Comparison of ENCODE assay signal across 13 cellular contexts in the genomic region with DNA sequence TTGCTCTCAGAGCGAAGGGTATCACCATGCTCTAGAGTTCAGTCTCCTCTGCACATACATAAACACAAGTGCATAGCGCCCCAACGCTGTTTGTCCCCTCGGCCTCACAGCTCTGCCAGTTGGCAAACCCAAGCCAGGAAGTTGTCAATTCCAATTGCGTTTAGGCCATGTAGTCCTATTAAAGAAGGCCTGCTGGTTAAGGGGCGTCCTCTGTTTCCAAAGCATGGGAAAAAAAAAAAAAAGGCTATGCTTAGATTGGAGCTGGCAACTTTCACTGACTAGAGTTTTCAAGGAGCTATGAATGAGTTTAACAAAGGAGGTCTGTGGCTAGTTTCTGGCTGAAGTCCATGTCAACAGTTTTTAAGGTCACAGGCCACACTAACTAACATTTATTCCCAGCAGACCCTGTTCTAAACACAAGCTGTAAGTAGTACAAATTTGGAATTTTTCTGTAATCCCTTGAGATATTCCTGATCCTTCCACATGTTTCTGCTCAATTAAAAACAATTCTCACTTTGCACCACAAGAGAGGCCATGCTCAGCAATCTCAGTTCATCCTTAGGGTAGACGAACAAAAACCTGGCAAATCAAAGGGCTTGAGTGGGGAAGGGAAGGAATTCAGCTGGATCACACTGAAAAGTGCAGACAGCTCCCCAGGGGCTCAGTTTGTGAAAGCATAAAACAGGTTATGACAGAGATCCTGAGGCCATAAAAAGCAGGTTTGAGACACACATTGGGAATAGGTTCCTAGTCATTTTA.
DNase-seq lines count a peak whose midpoint lies in the region; ATAC-seq, FAIRE-seq and TF ChIP-seq lines count a peak whose summit lies in the region.
"Had no signal": no experiment of that assay in that cellular context is flagged by ENCODE, and none has a peak within 500 bp of the region (broad histone marks: within the 10 kb centered on the region; RNA-seq: fewer than 3 reads in every experiment).

No MANE protein-coding gene starts in this region.

- H3K27me3 ChIP-seq in GM23338 (ENCODE audit: insufficient read depth) (no peaks in the 10 kb centered on the region), body of pancreas (no peaks in the 10 kb centered on the region), right cardiac atrium (ENCODE audit: control insufficient read depth, insufficient read depth) (no peaks in the 10 kb centered on the region), psoas muscle (ENCODE audit: insufficient read depth in 3 of 3, low read length in 2 of 3) (no peaks in the 10 kb centered on the region)
- H3K27me3 ChIP-seq in effector memory CD4-positive, alpha-beta T cell (replicated peaks; ENCODE audit: control insufficient read depth, insufficient read depth, low read length, poor library complexity, severe bottlenecking): no peaks in the 10 kb centered on the region
- H3K27me3 ChIP-seq: tibial nerve had no signal

- peaks cover 7% of the 10 kb centered on the region for H3K4me1 ChIP-seq in GM23338 (ENCODE audit: insufficient read depth)
- H3K4me1 ChIP-seq in body of pancreas: peaks cover 3% of the 10 kb centered on the region
- H3K4me1 ChIP-seq in right cardiac atrium (ENCODE audit: control insufficient read depth, insufficient read depth, low read length): no peaks in the 10 kb centered on the region
- H3K4me1 ChIP-seq in psoas muscle: peaks cover 19% of the 10 kb centered on the region
- H3K4me1 ChIP-seq in effector memory CD4-positive, alpha-beta T cell (ENCODE audit: control insufficient read depth, insufficient read depth, low read length, poor library complexity, severe bottlenecking): no peaks in the 10 kb centered on the region

- no peak overlapping the region for H3K4me3 Mint-ChIP-seq in GM23338
- H3K4me3 Mint-ChIP-seq: CD4-positive, alpha-beta T cell had no signal

- DNase-seq in GM23338 (ENCODE audit: low spot score): no peak
- DNase-seq in body of pancreas: peak in 3 of 4 donors; percentile 10 to 35 (median 12)
- peak; percentile 54 to 82 (median 76) for DNase-seq in right cardiac atrium
- peak in 1 of 2 donors; percentile 43 for DNase-seq in psoas muscle
- DNase-seq in omental fat pad (ENCODE audit: low spot score): no peak
- DNase-seq in GM19239 (ENCODE audit: insufficient read length, low spot score): no peak
- DNase-seq in effector memory CD4-positive, alpha-beta T cell: no peak
- DNase-seq in RCC 7860 (ENCODE audit: low spot score): no peak
- DNase-seq: amniotic stem cell; CD4-positive, alpha-beta T cell; NCI-H1105 treated with DMSO at 0.1 percent for 48 hours had no signal

- H4K20me1 ChIP-seq in GM23338 (replicated peaks; ENCODE audit: insufficient read depth): 0 out of 2 replicates have a peak, but pooled peaks cover 4% of the 10 kb centered on the region

- TF ChIP-seq POLR2A in body of pancreas (IDR thresholded peaks at IDR 0.05): no peak

- H3K79me2 ChIP-seq in GM23338 (replicated peaks; ENCODE audit: insufficient read depth): no peaks in the 10 kb centered on the region; the same call in 1 of the 2 replicates

- H3K36me3 ChIP-seq in GM23338 (ENCODE audit: insufficient read depth) (no peaks in the 10 kb centered on the region), body of pancreas (replicated peaks in 1 of 2; ENCODE audit: insufficient read depth in 1 of 2, low read depth in 2 of 2) (no peaks in the 10 kb centered on the region), psoas muscle (ENCODE audit: insufficient read depth in 1 of 2, low read depth in 1 of 2) (no peaks in the 10 kb centered on the region)
- no peaks in the 10 kb centered on the region for H3K36me3 ChIP-seq in effector memory CD4-positive, alpha-beta T cell (ENCODE audit: control insufficient read depth, insufficient read depth, low read length)
- H3K36me3 ChIP-seq: tibial nerve had no signal

- no peak overlapping the region for H3K4me2 ChIP-seq in GM23338

- no peaks in the 10 kb centered on the region for H3K36me3 Mint-ChIP-seq in GM23338 (ENCODE audit: low read depth)

- ATAC-seq in GM23338: peak; percentile 48
- ATAC-seq in body of pancreas: peak; percentile 33
- peak; percentile 91 for ATAC-seq in right cardiac atrium
- peak in 2 of 4 donors; percentile 24 to 36 for ATAC-seq in psoas muscle
- no peak for ATAC-seq in omental fat pad (ENCODE audit: low FRiP score)

- no peak overlapping the region for H3K27ac Mint-ChIP-seq in GM23338
- H3K27ac Mint-ChIP-seq: CD4-positive, alpha-beta T cell had no signal

- WGBS in body of pancreas, 2 donors: 54 to 67% methylated on average over 7 of the region's 7 CpGs
- whole genome bisulfite sequencing in right cardiac atrium: 17% methylated on average over 7 of the region's 7 CpGs
- 27 to 41% (median 37%) methylated on average over 7 of the region's 7 CpGs for WGBS in psoas muscle, 3 donors

- no peaks in the 10 kb centered on the region for H3F3A ChIP-seq in GM23338 (replicated peaks; ENCODE audit: low read depth)

- H3K9me2 ChIP-seq in GM23338 (ENCODE audit: insufficient read depth): no peaks in the 10 kb centered on the region

- H3K4me3 ChIP-seq in GM23338 (no peak overlapping the region), body of pancreas (no peak overlapping the region), right cardiac atrium (ENCODE audit: low read length) (no peak overlapping the region), psoas muscle (peak overlapping the region; percentile 8)
- no peak overlapping the region for H3K4me3 ChIP-seq in effector memory CD4-positive, alpha-beta T cell (ENCODE audit: insufficient read depth, low read depth, low read length, poor library complexity, severe bottlenecking)
- H3K4me3 ChIP-seq: tibial nerve had no signal

- no peak overlapping the region for H2AFZ ChIP-seq in GM23338

- H3K9me3 Mint-ChIP-seq in GM23338: no peaks in the 10 kb centered on the region
- H3K9me3 Mint-ChIP-seq: CD4-positive, alpha-beta T cell had no signal

- no peak overlapping the region for H3K27ac ChIP-seq in GM23338 (ENCODE audit: low read depth)
- H3K27ac ChIP-seq in body of pancreas: peak overlapping the region in 1 of 4 donors; percentile 32
- peak overlapping the region; percentile 80 for H3K27ac ChIP-seq in right cardiac atrium (ENCODE audit: low read length)
- H3K27ac ChIP-seq in psoas muscle: no peak overlapping the region
- H3K27ac ChIP-seq in effector memory CD4-positive, alpha-beta T cell (ENCODE audit: insufficient read depth, low read length, poor library complexity, severe bottlenecking): no peak overlapping the region
- H3K27ac ChIP-seq: RWPE1 had no signal

- no peaks in the 10 kb centered on the region for H3K27me3 Mint-ChIP-seq in GM23338 (ENCODE audit: insufficient read depth, low read depth, poor library complexity)
- H3K27me3 Mint-ChIP-seq: CD4-positive, alpha-beta T cell had no signal

- H3K4me1 Mint-ChIP-seq in GM23338: peaks cover 13% of the 10 kb centered on the region; the same call in 2 of the 3 replicates

- H3K9me3 ChIP-seq in body of pancreas (no peaks in the 10 kb centered on the region), right cardiac atrium (ENCODE audit: control insufficient read depth, low read length) (no peaks in the 10 kb centered on the region), psoas muscle (no peaks in the 10 kb centered on the region)
- no peaks in the 10 kb centered on the region for H3K9me3 ChIP-seq in effector memory CD4-positive, alpha-beta T cell (ENCODE audit: control insufficient read depth, low read length)
- H3K9me3 ChIP-seq: tibial nerve had no signal

- intact Hi-C loops in body of pancreas (cut with DNase I): no loop called here
- intact Hi-C loops in right cardiac atrium (cut with DNase I): no loop called here
- intact Hi-C loops in psoas muscle (cut with DNase I): no loop called here

- no peak for FAIRE-seq in GM19239 (lab: Jason Lieb, UNC)
- no peak for FAIRE-seq in RCC 7860 (lab: Jason Lieb, UNC)

- no peak for TF ChIP-seq CTCF in GM23338 (conservative IDR thresholded peaks at IDR 0.05; ENCODE audit: low read depth in 2 of 2)
- TF ChIP-seq CTCF in body of pancreas (IDR thresholded peaks at IDR 0.05): no peak
- TF ChIP-seq CTCF in psoas muscle (IDR thresholded peaks at IDR 0.05): no peak
- no peak for TF ChIP-seq CTCF in omental fat pad (IDR thresholded peaks at IDR 0.05)

TF ChIP-seq in GM23338, 12 proteins besides CTCF, POLR2A, EP300 and RAD21 (continues in another document):
- no peak for TF ChIP-seq NANOG (IDR thresholded peaks at IDR 0.05; ENCODE audit: borderline replicate concordance)

Comparison
In these comparisons a context has a peak if more than half of its experiments do, and no peak if none do; other contexts are left out.
1. DNase-seq: peak in body of pancreas (3 of 4) and right cardiac atrium (3 of 3); none in GM23338 (single experiment), omental fat pad (single experiment), GM19239 (single experiment), effector memory CD4-positive, alpha-beta T cell (0 of 3) and RCC 7860 (single experiment).